ENCODE assay signal across 23 cellular contexts in the genomic region with DNA sequence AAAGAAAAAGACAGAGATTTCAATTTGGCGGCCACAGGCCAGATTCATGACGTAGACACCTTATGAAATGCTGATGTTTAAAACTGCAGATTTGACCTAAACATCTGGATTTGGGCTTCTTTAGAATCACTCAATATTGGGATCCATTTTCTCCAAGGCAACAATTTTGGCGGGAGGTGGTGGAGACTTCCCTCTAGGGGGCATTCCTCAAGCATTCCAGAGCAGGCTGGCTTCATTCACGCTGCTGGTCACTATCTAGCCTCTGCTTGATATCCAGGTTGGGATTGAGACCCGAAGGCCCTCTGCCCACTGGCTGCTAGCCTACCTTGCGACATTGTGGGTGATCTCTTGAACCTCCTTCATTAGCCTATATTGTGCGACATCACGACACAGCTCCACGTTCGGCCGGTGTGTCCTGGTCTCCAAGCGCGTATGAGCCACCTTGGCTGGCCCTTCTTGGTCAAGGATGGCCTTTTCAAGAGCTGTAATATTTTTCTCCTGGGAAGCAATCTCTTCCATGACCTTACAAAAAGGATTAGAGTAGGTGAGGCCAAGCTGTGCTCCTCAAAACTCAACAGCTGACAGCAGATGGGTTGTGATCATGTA. TPM values are rescaled to one million over a fixed set of nuclear protein-coding genes. Genes with fewer than 3 reads are reported as not detected.
DNase-seq lines count a peak whose midpoint lies in the region; ATAC-seq and TF ChIP-seq lines count a peak whose summit lies in the region.
"Had no signal": no experiment of that assay in that cellular context is flagged by ENCODE, and none has a peak within 500 bp of the region (broad histone marks: within the 10 kb centered on the region; RNA-seq: fewer than 3 reads in every experiment).

No MANE protein-coding gene starts in this region.

- 90% methylated on average over 13 of the region's 13 CpGs for WGBS in esophagus muscularis mucosa

- no peak for TF ChIP-seq POLR2A in esophagus muscularis mucosa (IDR thresholded peaks at IDR 0.05; ENCODE audit: low read depth)

- no peaks in the 10 kb centered on the region for H3K36me3 Mint-ChIP-seq in GM23338 (ENCODE audit: low read depth)
- H3K36me3 Mint-ChIP-seq in progenitor cell of endocrine pancreas (ENCODE audit: insufficient read depth), result no peaks in the 10 kb centered on the region
- H3K36me3 Mint-ChIP-seq in activated T-helper 17 cell treated with anti-CD3 and anti-CD28 coated beads, Interleukin-2, amount 50 U/mL, for 72 hours (ENCODE audit: low read depth), result no peaks in the 10 kb centered on the region
- H3K36me3 Mint-ChIP-seq: activated naive CD4-positive, alpha-beta T cell treated with anti-CD3 and anti-CD28 coated beads, Interleukin-2, amount 50 U/mL, for 72 hours; CD4-positive, CD25-positive, alpha-beta regulatory T cell; naive B cell had no signal

- H3K27me3 Mint-ChIP-seq in GM23338 (ENCODE audit: insufficient read depth, low read depth, poor library complexity), result peaks cover 2% of the 10 kb centered on the region
- H3K27me3 Mint-ChIP-seq in progenitor cell of endocrine pancreas, result peaks cover 7% of the 10 kb centered on the region
- H3K27me3 Mint-ChIP-seq in activated T-helper 17 cell treated with anti-CD3 and anti-CD28 coated beads, Interleukin-2, amount 50 U/mL, for 72 hours, result peaks cover 12% of the 10 kb centered on the region

- no peaks in the 10 kb centered on the region for H3K79me2 ChIP-seq in GM23338 (replicated peaks; ENCODE audit: insufficient read depth)

- TF ChIP-seq CTCF in GM23338 (conservative IDR thresholded peaks at IDR 0.05; ENCODE audit: low read depth in 2 of 2), result peak; percentile 20 to 44; a peak in 3 of 4 replicates
- TF ChIP-seq CTCF in esophagus muscularis mucosa (IDR thresholded peaks at IDR 0.05), result no peak
- TF ChIP-seq CTCF in progenitor cell of endocrine pancreas (IDR thresholded peaks at IDR 0.05; ENCODE audit: unreplicated experiment), result peak; percentile 47

- H3F3A ChIP-seq in GM23338 (replicated peaks; ENCODE audit: low read depth), result no peaks in the 10 kb centered on the region

- intact Hi-C loops in esophagus muscularis mucosa (cut with DNase I), result no loop called here

- H3K4me3 Mint-ChIP-seq in GM23338, result no peak overlapping the region
- H3K4me3 Mint-ChIP-seq in progenitor cell of endocrine pancreas (ENCODE audit: low read depth), result no peak overlapping the region
- H3K4me3 Mint-ChIP-seq in activated T-helper 17 cell treated with anti-CD3 and anti-CD28 coated beads, Interleukin-2, amount 50 U/mL, for 72 hours, result no peak overlapping the region
- H3K4me3 Mint-ChIP-seq: CD4-positive, CD25-positive, alpha-beta regulatory T cell; naive B cell had no signal

- H3K4me3 ChIP-seq in GM23338 (no peak overlapping the region), esophagus muscularis mucosa (no peak overlapping the region)
- H3K4me3 ChIP-seq: heart right ventricle, skin epidermis, suprapubic skin had no signal

- no peak overlapping the region for H3K4me2 ChIP-seq in GM23338

- peaks cover 15% of the 10 kb centered on the region for H3K4me1 ChIP-seq in GM23338 (ENCODE audit: insufficient read depth)
- H3K4me1 ChIP-seq in esophagus muscularis mucosa, result no peaks in the 10 kb centered on the region
- H3K4me1 ChIP-seq: heart right ventricle, suprapubic skin had no signal

- no peaks in the 10 kb centered on the region for H4K20me1 ChIP-seq in GM23338 (replicated peaks; ENCODE audit: insufficient read depth)

- peak; percentile 87 for ATAC-seq in GM23338
- no peak for ATAC-seq in HG02870 (IDR thresholded peaks at IDR 0.05; ENCODE audit: unreplicated experiment)
- no peak for ATAC-seq in HG03097 (IDR thresholded peaks at IDR 0.05; ENCODE audit: low FRiP score, unreplicated experiment)
- ATAC-seq in activated T-helper 17 cell treated with anti-CD3 and anti-CD28 coated beads, Interleukin-2, amount 50 U/mL, for 72 hours (replicated peaks), result no peak
- ATAC-seq: activated naive CD4-positive, alpha-beta T cell treated with anti-CD3 and anti-CD28 coated beads, Interleukin-2, amount 50 U/mL, for 72 hours; heart right ventricle had no signal

- H3K27ac Mint-ChIP-seq in GM23338 (no peak overlapping the region), progenitor cell of endocrine pancreas (no peak overlapping the region)
- H3K27ac Mint-ChIP-seq in activated T-helper 17 cell treated with anti-CD3 and anti-CD28 coated beads, Interleukin-2, amount 50 U/mL, for 72 hours, result no peak overlapping the region
- H3K27ac Mint-ChIP-seq: activated naive CD4-positive, alpha-beta T cell treated with anti-CD3 and anti-CD28 coated beads, Interleukin-2, amount 50 U/mL, for 72 hours; CD4-positive, CD25-positive, alpha-beta regulatory T cell; naive B cell had no signal

- no peaks in the 10 kb centered on the region; the same call in 2 of the 3 replicates for H3K9me3 Mint-ChIP-seq in GM23338
- H3K9me3 Mint-ChIP-seq in progenitor cell of endocrine pancreas (ENCODE audit: low read depth), result no peaks in the 10 kb centered on the region
- no peaks in the 10 kb centered on the region for H3K9me3 Mint-ChIP-seq in activated T-helper 17 cell treated with anti-CD3 and anti-CD28 coated beads, Interleukin-2, amount 50 U/mL, for 72 hours
- H3K9me3 Mint-ChIP-seq: activated naive CD4-positive, alpha-beta T cell treated with anti-CD3 and anti-CD28 coated beads, Interleukin-2, amount 50 U/mL, for 72 hours; naive B cell had no signal

- H3K9me3 ChIP-seq in esophagus muscularis mucosa, result no peaks in the 10 kb centered on the region
- H3K9me3 ChIP-seq: heart right ventricle, suprapubic skin had no signal

- H3K36me3 ChIP-seq in GM23338 (ENCODE audit: insufficient read depth) (no peaks in the 10 kb centered on the region), esophagus muscularis mucosa (no peaks in the 10 kb centered on the region)
- H3K36me3 ChIP-seq: heart right ventricle, suprapubic skin had no signal

- no peak for TF ChIP-seq EP300 in esophagus muscularis mucosa (IDR thresholded peaks at IDR 0.05)

- H3K27me3 ChIP-seq in GM23338 (ENCODE audit: insufficient read depth) (no peaks in the 10 kb centered on the region), esophagus muscularis mucosa (no peaks in the 10 kb centered on the region)

- H3K9me2 ChIP-seq in GM23338 (ENCODE audit: insufficient read depth), result peaks cover 12% of the 10 kb centered on the region; the same call in 1 of the 2 replicates

- H3K27ac ChIP-seq in GM23338 (ENCODE audit: low read depth) (no peak overlapping the region), esophagus muscularis mucosa (replicated peaks in 1 of 4) (no peak overlapping the region)
- H3K27ac ChIP-seq: heart right ventricle, skin epidermis, suprapubic skin had no signal

- peak; percentile 67 for DNase-seq in activated effector memory CD4-positive, alpha-beta T cell treated with anti-CD3 and anti-CD28 coated beads, Interleukin-2, amount 50 U/mL, for 16 hours
- no peak for DNase-seq in activated effector memory CD4-positive, alpha-beta T cell treated with Interleukin-2 at 50 U/mL for 16 hours
- DNase-seq in GM23338 (ENCODE audit: low spot score), result peak; percentile 69
- DNase-seq in esophagus muscularis mucosa (ENCODE audit: extremely low spot score), result peak; percentile 75
- no peak for DNase-seq in progenitor cell of endocrine pancreas (ENCODE audit: low spot score, unreplicated experiment)
- DNase-seq: ACHN; activated CD4-positive, alpha-beta T cell treated with anti-CD3 and anti-CD28 coated beads, Interleukin-2, amount 50 U/mL, for 4 hours; activated T-cell treated with anti-CD3 and anti-CD28 coated beads, Interleukin-2, amount 50 U/mL, for 1 hour; CD4-positive, CD25-positive, alpha-beta regulatory T cell; DMS79; heart right ventricle; islet precursor cell; naive B cell; NCI-H1105; NCI-H524; Right ventricle myocardium superior had no signal

- peak overlapping the region; percentile 19 for H2AFZ ChIP-seq in GM23338

- peaks cover 22% of the 10 kb centered on the region for H3K4me1 Mint-ChIP-seq in GM23338
- H3K4me1 Mint-ChIP-seq in progenitor cell of endocrine pancreas (ENCODE audit: low read depth), result peaks cover 16% of the 10 kb centered on the region
- H3K4me1 Mint-ChIP-seq in activated T-helper 17 cell treated with anti-CD3 and anti-CD28 coated beads, Interleukin-2, amount 50 U/mL, for 72 hours, result no peaks in the 10 kb centered on the region
- H3K4me1 Mint-ChIP-seq: CD4-positive, CD25-positive, alpha-beta regulatory T cell; naive B cell had no signal

TF ChIP-seq in GM23338, 12 proteins besides CTCF, POLR2A, EP300 and RAD21 (continues in another document):
- TF ChIP-seq POLR2AphosphoS5 (IDR thresholded peaks at IDR 0.05; ENCODE audit: low read depth), result no peak

RNA-seq across cellular contexts. Expression of a gene that starts 24.5 kb away (rescaled TPM):
- total RNA-seq in GM23338 (2014; rRNA removed; shearing (Covaris generic)), result 0.19 TPM in 1 of 2 replicates, not detected in the other
- 0.17 TPM in 1 of 2 replicates, not detected in the other for polyA plus RNA-seq in GM23338 (2016; fragmentation: Nextera tagmentation; extraction: Ambion mirVana)
- under 1 TPM in 2 of 4 donors, not detected in 2; 0.33 to 0.83 TPM for total RNA-seq in esophagus muscularis mucosa
- total RNA-seq in progenitor cell of endocrine pancreas, result not detected in 2 replicates
- total RNA-seq in activated T-helper 17 cell treated with anti-CD3 and anti-CD28 coated beads, Interleukin-2, amount 50 U/mL, for 72 hours, result under 1 TPM in 1 of 2 donors, not detected in 1; 0.24 TPM

RNA-seq across cellular contexts. Expression of a gene that starts 31.0 kb away (rescaled TPM):
- not detected in 2 replicates for total RNA-seq in GM23338 (2014; rRNA removed; shearing (Covaris generic))
- polyA plus RNA-seq in GM23338 (2016; fragmentation: Nextera tagmentation; extraction: Ambion mirVana), result not detected in 2 replicates
- total RNA-seq in esophagus muscularis mucosa (not detected), progenitor cell of endocrine pancreas (not detected in 2 replicates)
- total RNA-seq in activated T-helper 17 cell treated with anti-CD3 and anti-CD28 coated beads, Interleukin-2, amount 50 U/mL, for 72 hours, result not detected
- total RNA-seq: activated naive CD4-positive, alpha-beta T cell treated with anti-CD3 and anti-CD28 coated beads, Interleukin-2, amount 50 U/mL, for 72 hours; CD4-positive, CD25-positive, alpha-beta regulatory T cell; heart right ventricle; posterior vena cava; Right ventricle myocardium superior; suprapubic skin had no signal
- polyA plus RNA-seq: CD4-positive, CD25-positive, alpha-beta regulatory T cell; heart right ventricle had no signal

RNA-seq across cellular contexts. Expression of a gene that starts 44.7 kb away (rescaled TPM):
- total RNA-seq in GM23338 (2014; rRNA removed; shearing (Covaris generic)), result not detected in 2 replicates
- not detected in 2 replicates for polyA plus RNA-seq in GM23338 (2016; fragmentation: Nextera tagmentation; extraction: Ambion mirVana)
- total RNA-seq in esophagus muscularis mucosa, result 10 to 100 TPM; 11.1 to 35.3 (median 15.9) TPM
- total RNA-seq in progenitor cell of endocrine pancreas, result not detected in 2 replicates
- 10 to 100 TPM; 10.1 to 15.4 TPM for total RNA-seq in activated T-helper 17 cell treated with anti-CD3 and anti-CD28 coated beads, Interleukin-2, amount 50 U/mL, for 72 hours

Comparison
In these comparisons a context has a peak if more than half of its experiments do, and no peak if none do; other contexts are left out.
1. DNase-seq: peak in activated effector memory CD4-positive, alpha-beta T cell treated with anti-CD3 and anti-CD28 coated beads, Interleukin-2, amount 50 U/mL, for 16 hours (single experiment), GM23338 (single experiment) and esophagus muscularis mucosa (single experiment); none in activated effector memory CD4-positive, alpha-beta T cell treated with Interleukin-2 at 50 U/mL for 16 hours (single experiment) and progenitor cell of endocrine pancreas (single experiment).
2. CTCF ChIP-seq: peak in GM23338 (2 of 2) and progenitor cell of endocrine pancreas (single experiment); none in esophagus muscularis mucosa (0 of 3).
3. RNA of a gene that starts 44.7 kb away (total RNA-seq): 11.1 to 35.3 TPM in esophagus muscularis mucosa and 10.1 to 15.4 TPM in activated T-helper 17 cell treated with anti-CD3 and anti-CD28 coated beads, Interleukin-2, amount 50 U/mL, for 72 hours; not detected in GM23338 and not detected in progenitor cell of endocrine pancreas; every median in the first group is over 10 times any median in the second.